ENCODE assay signal across 3 cellular contexts in the genomic region with DNA sequence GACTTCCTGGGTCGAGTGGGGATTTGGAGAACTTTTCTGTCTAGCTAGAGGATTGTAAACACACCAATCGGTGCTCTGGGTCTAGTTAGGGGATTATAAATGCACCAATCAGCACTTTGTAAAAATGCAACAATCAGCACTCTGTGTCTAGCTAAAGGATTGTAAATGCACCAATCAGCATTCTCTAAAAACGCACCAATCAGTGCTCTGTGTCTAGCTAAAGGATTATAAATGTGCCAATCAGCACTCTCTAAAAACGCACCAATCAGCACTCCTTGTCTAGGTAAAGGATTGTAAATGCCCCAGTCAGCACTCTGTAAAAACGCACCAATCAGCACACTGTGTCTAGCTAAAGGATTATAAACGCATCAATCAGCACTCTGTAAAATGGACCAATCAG.
TF ChIP-seq lines count a peak whose summit lies in the region.

No MANE protein-coding gene starts in this region.

TF ChIP-seq in HepG2, 621 proteins besides CTCF, POLR2A, EP300 and RAD21:
- no peak for TF ChIP-seq ZNF343 (CRISPR knock-in tag; IDR thresholded peaks at IDR 0.05)
- no peak for TF ChIP-seq ZNF441 (CRISPR knock-in tag; IDR thresholded peaks at IDR 0.05; ENCODE audit: borderline replicate concordance)
- TF ChIP-seq MAFF (IDR thresholded peaks at IDR 0.05; ENCODE audit: low read depth, low read length): peak; percentile 80
- TF ChIP-seq MAFK (conservative IDR thresholded peaks at IDR 0.05 in 1 of 2, IDR thresholded peaks at IDR 0.05 in 1 of 2; ENCODE audit: low read length in 2 of 2): peak; percentile 77 to 80; a peak in 3 of 4 replicates
- TF ChIP-seq ZFYVE20 (CRISPR knock-in tag; IDR thresholded peaks at IDR 0.05; ENCODE audit: borderline replicate concordance, low read depth): no peak
- no peak for TF ChIP-seq ZBTB20 (CRISPR knock-in tag; IDR thresholded peaks at IDR 0.05; ENCODE audit: borderline replicate concordance, low read depth)

TF ChIP-seq in IMR-90, 13 proteins besides CTCF, POLR2A, EP300 and RAD21:
- TF ChIP-seq CEBPB (IDR thresholded peaks at IDR 0.05; ENCODE audit: low read depth, low read length) (no peak), RCOR1 (IDR thresholded peaks at IDR 0.05; ENCODE audit: insufficient replicate concordance, low read length) (no peak), MAZ (IDR thresholded peaks at IDR 0.05; ENCODE audit: borderline replicate concordance, low read depth, low read length) (no peak), MAFK (IDR thresholded peaks at IDR 0.05; ENCODE audit: low read depth, low read length) (peak; percentile 44), BHLHE40 (IDR thresholded peaks at IDR 0.05; ENCODE audit: low read depth, low read length) (no peak), RFX5 (IDR thresholded peaks at IDR 0.05; ENCODE audit: low read depth, low read length) (no peak)
- TF ChIP-seq, protein P1, sequence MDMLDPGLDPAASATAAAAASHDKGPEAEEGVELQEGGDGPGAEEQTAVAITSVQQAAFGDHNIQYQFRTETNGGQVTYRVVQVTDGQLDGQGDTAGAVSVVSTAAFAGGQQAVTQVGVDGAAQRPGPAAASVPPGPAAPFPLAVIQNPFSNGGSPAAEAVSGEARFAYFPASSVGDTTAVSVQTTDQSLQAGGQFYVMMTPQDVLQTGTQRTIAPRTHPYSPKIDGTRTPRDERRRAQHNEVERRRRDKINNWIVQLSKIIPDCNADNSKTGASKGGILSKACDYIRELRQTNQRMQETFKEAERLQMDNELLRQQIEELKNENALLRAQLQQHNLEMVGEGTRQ (IDR thresholded peaks at IDR 0.05; ENCODE audit: low read depth, low read length): no peak
- TF ChIP-seq, protein P2, sequence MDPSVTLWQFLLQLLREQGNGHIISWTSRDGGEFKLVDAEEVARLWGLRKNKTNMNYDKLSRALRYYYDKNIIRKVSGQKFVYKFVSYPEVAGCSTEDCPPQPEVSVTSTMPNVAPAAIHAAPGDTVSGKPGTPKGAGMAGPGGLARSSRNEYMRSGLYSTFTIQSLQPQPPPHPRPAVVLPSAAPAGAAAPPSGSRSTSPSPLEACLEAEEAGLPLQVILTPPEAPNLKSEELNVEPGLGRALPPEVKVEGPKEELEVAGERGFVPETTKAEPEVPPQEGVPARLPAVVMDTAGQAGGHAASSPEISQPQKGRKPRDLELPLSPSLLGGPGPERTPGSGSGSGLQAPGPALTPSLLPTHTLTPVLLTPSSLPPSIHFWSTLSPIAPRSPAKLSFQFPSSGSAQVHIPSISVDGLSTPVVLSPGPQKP (IDR thresholded peaks at IDR 0.05; ENCODE audit: borderline replicate concordance, low read depth, low read length): no peak

TF ChIP-seq in K562, 482 proteins besides CTCF, POLR2A, EP300 and RAD21:
- TF ChIP-seq, protein P3, sequence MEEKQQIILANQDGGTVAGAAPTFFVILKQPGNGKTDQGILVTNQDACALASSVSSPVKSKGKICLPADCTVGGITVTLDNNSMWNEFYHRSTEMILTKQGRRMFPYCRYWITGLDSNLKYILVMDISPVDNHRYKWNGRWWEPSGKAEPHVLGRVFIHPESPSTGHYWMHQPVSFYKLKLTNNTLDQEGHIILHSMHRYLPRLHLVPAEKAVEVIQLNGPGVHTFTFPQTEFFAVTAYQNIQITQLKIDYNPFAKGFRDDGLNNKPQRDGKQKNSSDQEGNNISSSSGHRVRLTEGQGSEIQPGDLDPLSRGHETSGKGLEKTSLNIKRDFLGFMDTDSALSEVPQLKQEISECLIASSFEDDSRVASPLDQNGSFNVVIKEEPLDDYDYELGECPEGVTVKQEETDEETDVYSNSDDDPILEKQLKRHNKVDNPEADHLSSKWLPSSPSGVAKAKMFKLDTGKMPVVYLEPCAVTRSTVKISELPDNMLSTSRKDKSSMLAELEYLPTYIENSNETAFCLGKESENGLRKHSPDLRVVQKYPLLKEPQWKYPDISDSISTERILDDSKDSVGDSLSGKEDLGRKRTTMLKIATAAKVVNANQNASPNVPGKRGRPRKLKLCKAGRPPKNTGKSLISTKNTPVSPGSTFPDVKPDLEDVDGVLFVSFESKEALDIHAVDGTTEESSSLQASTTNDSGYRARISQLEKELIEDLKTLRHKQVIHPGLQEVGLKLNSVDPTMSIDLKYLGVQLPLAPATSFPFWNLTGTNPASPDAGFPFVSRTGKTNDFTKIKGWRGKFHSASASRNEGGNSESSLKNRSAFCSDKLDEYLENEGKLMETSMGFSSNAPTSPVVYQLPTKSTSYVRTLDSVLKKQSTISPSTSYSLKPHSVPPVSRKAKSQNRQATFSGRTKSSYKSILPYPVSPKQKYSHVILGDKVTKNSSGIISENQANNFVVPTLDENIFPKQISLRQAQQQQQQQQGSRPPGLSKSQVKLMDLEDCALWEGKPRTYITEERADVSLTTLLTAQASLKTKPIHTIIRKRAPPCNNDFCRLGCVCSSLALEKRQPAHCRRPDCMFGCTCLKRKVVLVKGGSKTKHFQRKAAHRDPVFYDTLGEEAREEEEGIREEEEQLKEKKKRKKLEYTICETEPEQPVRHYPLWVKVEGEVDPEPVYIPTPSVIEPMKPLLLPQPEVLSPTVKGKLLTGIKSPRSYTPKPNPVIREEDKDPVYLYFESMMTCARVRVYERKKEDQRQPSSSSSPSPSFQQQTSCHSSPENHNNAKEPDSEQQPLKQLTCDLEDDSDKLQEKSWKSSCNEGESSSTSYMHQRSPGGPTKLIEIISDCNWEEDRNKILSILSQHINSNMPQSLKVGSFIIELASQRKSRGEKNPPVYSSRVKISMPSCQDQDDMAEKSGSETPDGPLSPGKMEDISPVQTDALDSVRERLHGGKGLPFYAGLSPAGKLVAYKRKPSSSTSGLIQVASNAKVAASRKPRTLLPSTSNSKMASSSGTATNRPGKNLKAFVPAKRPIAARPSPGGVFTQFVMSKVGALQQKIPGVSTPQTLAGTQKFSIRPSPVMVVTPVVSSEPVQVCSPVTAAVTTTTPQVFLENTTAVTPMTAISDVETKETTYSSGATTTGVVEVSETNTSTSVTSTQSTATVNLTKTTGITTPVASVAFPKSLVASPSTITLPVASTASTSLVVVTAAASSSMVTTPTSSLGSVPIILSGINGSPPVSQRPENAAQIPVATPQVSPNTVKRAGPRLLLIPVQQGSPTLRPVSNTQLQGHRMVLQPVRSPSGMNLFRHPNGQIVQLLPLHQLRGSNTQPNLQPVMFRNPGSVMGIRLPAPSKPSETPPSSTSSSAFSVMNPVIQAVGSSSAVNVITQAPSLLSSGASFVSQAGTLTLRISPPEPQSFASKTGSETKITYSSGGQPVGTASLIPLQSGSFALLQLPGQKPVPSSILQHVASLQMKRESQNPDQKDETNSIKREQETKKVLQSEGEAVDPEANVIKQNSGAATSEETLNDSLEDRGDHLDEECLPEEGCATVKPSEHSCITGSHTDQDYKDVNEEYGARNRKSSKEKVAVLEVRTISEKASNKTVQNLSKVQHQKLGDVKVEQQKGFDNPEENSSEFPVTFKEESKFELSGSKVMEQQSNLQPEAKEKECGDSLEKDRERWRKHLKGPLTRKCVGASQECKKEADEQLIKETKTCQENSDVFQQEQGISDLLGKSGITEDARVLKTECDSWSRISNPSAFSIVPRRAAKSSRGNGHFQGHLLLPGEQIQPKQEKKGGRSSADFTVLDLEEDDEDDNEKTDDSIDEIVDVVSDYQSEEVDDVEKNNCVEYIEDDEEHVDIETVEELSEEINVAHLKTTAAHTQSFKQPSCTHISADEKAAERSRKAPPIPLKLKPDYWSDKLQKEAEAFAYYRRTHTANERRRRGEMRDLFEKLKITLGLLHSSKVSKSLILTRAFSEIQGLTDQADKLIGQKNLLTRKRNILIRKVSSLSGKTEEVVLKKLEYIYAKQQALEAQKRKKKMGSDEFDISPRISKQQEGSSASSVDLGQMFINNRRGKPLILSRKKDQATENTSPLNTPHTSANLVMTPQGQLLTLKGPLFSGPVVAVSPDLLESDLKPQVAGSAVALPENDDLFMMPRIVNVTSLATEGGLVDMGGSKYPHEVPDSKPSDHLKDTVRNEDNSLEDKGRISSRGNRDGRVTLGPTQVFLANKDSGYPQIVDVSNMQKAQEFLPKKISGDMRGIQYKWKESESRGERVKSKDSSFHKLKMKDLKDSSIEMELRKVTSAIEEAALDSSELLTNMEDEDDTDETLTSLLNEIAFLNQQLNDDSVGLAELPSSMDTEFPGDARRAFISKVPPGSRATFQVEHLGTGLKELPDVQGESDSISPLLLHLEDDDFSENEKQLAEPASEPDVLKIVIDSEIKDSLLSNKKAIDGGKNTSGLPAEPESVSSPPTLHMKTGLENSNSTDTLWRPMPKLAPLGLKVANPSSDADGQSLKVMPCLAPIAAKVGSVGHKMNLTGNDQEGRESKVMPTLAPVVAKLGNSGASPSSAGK (IDR thresholded peaks at IDR 0.05): no peak
- TF ChIP-seq CBFB (CRISPR knock-in tag; IDR thresholded peaks at IDR 0.05): no peak
- no peak for TF ChIP-seq SIN3B (IDR thresholded peaks at IDR 0.05; ENCODE audit: low read depth)
- TF ChIP-seq SRSF1 (IDR thresholded peaks at IDR 0.05; ENCODE audit: low read depth, low read length): no peak
- no peak for TF ChIP-seq MTF1 (CRISPR knock-in tag; IDR thresholded peaks at IDR 0.05; ENCODE audit: borderline replicate concordance)
- TF ChIP-seq MAFG (tag; conservative IDR thresholded peaks at IDR 0.05): 0 out of 2 replicates have a peak, but pooled peaks have one; percentile 30
- TF ChIP-seq, protein P4, sequence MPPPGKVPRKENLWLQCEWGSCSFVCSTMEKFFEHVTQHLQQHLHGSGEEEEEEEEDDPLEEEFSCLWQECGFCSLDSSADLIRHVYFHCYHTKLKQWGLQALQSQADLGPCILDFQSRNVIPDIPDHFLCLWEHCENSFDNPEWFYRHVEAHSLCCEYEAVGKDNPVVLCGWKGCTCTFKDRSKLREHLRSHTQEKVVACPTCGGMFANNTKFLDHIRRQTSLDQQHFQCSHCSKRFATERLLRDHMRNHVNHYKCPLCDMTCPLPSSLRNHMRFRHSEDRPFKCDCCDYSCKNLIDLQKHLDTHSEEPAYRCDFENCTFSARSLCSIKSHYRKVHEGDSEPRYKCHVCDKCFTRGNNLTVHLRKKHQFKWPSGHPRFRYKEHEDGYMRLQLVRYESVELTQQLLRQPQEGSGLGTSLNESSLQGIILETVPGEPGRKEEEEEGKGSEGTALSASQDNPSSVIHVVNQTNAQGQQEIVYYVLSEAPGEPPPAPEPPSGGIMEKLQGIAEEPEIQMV (tag; conservative IDR thresholded peaks at IDR 0.05; ENCODE audit: low read depth): no peak
- TF ChIP-seq ZNF263 (CRISPR knock-in tag; IDR thresholded peaks at IDR 0.05; ENCODE audit: borderline replicate concordance): no peak
- peak; percentile 40; the same call in 1 of the 2 replicates for TF ChIP-seq ZNF316 (IDR thresholded peaks at IDR 0.05)
- TF ChIP-seq, protein P5, sequence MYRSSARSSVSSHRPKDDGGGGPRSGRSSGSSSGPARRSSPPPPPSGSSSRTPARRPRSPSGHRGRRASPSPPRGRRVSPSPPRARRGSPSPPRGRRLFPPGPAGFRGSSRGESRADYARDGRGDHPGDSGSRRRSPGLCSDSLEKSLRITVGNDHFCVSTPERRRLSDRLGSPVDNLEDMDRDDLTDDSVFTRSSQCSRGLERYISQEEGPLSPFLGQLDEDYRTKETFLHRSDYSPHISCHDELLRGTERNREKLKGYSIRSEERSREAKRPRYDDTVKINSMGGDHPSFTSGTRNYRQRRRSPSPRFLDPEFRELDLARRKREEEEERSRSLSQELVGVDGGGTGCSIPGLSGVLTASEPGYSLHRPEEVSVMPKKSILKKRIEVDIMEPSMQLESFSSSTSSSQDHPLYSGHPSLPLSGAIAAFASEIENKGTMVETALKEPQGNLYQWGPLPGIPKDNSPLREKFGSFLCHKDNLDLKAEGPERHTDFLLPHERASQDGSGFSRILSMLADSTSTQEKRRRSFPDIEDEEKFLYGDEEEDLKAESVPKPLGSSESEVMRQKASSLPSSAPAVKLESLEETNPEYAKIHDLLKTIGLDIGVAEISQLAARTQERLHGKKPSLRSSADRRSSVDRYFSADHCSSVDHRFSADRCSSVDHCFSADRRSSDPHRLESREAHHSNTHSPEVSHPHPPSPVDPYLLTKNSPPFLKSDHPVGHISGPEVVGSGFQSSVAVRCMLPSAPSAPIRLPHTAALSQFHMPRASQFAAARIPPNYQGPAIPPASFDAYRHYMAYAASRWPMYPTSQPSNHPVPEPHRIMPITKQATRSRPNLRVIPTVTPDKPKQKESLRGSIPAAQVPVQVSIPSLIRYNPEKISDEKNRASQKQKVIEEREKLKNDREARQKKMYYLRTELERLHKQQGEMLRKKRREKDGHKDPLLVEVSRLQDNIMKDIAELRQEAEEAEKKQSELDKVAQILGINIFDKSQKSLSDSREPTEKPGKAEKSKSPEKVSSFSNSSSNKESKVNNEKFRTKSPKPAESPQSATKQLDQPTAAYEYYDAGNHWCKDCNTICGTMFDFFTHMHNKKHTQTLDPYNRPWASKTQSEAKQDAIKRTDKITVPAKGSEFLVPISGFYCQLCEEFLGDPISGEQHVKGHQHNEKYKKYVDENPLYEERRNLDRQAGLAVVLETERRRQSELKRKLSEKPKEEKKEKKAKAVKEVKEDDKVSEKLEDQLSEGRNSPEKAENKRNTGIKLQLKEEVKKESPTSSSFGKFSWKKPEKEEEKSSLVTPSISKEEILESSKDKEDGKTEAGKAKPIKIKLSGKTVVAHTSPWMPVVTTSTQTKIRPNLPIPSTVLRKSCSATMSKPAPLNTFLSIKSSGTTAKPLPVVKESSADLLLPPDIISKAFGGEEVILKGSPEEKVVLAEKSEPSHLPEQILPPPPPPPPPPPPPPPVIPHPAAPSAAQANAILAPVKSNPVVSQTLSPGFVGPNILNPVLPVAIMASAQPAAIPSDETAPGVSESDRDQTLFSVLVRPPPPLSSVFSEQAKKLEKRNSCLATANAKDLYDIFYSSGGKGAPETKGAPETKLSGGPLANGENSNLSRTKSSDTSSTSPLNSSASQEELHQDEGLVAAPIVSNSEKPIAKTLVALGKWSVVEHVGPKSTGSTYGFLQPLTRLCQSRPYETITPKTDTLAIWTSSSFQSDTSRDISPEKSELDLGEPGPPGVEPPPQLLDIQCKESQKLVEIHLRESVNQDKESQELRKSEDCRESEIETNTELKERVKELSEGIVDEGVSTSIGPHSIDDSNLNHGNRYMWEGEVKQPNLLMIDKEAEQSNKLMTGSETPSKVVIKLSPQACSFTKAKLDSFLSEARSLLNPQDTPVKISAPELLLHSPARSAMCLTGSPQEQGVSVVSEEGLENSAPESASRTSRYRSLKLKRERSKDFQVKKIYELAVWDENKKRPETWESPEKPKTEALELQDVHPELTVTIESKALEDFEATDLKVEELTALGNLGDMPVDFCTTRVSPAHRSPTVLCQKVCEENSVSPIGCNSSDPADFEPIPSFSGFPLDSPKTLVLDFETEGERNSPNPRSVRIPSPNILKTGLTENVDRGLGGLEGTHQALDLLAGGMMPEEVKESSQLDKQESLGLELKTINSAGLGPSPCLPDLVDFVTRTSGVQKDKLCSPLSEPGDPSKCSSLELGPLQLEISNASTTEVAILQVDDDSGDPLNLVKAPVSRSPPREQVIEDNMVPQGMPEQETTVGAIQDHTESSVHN (IDR thresholded peaks at IDR 0.05; ENCODE audit: borderline replicate concordance in 1 of 2, low read depth in 1 of 2): no peak
